Comparison of ENCODE assay signal across 31 cellular contexts in genomic region chr9:110990481-110990880, GRCh38.
"Had no signal": no experiment of that assay in that cellular context is flagged by ENCODE, and none has a peak within 500 bp of the region (broad histone marks: within the 10 kb centered on the region; RNA-seq: fewer than 3 reads in every experiment).

No MANE protein-coding gene starts in this region.

- H2AFZ ChIP-seq: neural progenitor cell had no signal

- H3K9ac ChIP-seq: neural progenitor cell had no signal

- FAIRE-seq: islet of Langerhans, kidney had no signal

- H3K9me3 ChIP-seq: left lung, neutrophil, ovary, prostate gland, sigmoid colon, stomach, uterus had no signal

- DNase-seq: heart right ventricle; hippocampal formation; immature natural killer cell; kidney; left colon; left lung; mesendoderm; naive B cell; natural killer cell; nephron progenitor cell; occipital lobe; ovary; posterior cingulate gyrus; retina; right cardiac atrium; sigmoid colon; stimulated activated CD4-positive, alpha-beta T cell treated with anti-CD3 and anti-CD28 coated beads, Interleukin-1b, Interleukin-23, amount 100 ng/mL, for 48 hours; stimulated activated CD4-positive, alpha-beta T cell treated with anti-CD3 and anti-CD28 coated beads, Interleukin-2, amount 100 ng/mL, for 48 hours; stimulated activated CD4-positive, alpha-beta T cell treated with anti-CD3 and anti-CD28 coated beads, Interleukin-4, amount 100 ng/mL, for 4 hours; stimulated activated CD8-positive, alpha-beta memory T cell treated with anti-CD3 and anti-CD28 coated beads, Interleukin-4, amount 100 ng/mL, for 48 hours; stimulated activated naive CD4-positive, alpha-beta T cell treated with Interleukin-2 at 50 U/mL for 16 hours; stomach; uterus had no signal

- H3K27ac ChIP-seq: heart right ventricle, left lung, neural progenitor cell, neutrophil, ovary, prostate gland, sigmoid colon, stomach, uterus had no signal

- ATAC-seq: heart right ventricle; left lung; natural killer cell; right cardiac atrium; stimulated activated memory B cell treated with anti-CD40 and anti-IgM and Interleukin-4, amounts not matched to agents 10 μg/mL and 1 μg/mL and 100 μg/mL, for 72 hours had no signal

- H3K4me1 ChIP-seq: prostate gland, sigmoid colon, uterus had no signal

- H3K4me2 ChIP-seq: neural progenitor cell, smooth muscle cell had no signal

- H3K4me3 ChIP-seq: heart right ventricle, left lung, lung, neural progenitor cell, ovary, prostate gland, sigmoid colon, smooth muscle cell, stomach, tibial nerve, uterus had no signal

- H3K36me3 ChIP-seq: heart right ventricle, left lung, neutrophil, ovary, prostate gland, sigmoid colon, stomach, tibial nerve, uterus had no signal

- H3K27me3 ChIP-seq: left lung, neural progenitor cell, ovary, sigmoid colon, stomach, tibial nerve, uterus had no signal
